ENCODE assay signal across 1 cellular context in genomic region chr17:62597150-62597549, GRCh38.
TF ChIP-seq lines count a peak whose summit lies in the region.

No MANE protein-coding gene starts in this region.

TF ChIP-seq in K562, 482 proteins besides CTCF, POLR2A, EP300 and RAD21:
- TF ChIP-seq KLF6 (CRISPR knock-in tag; IDR thresholded peaks at IDR 0.05; ENCODE audit: borderline replicate concordance), result no peak
- TF ChIP-seq ZNF146 (CRISPR knock-in tag; IDR thresholded peaks at IDR 0.05; ENCODE audit: unreplicated experiment), result peak; percentile 14
- TF ChIP-seq ERF (CRISPR knock-in tag; IDR thresholded peaks at IDR 0.05), result no peak
TF ChIP-seq in K562: peak in this region for 1.
